ENCODE assay signal across 9 cellular contexts in the genomic region with DNA sequence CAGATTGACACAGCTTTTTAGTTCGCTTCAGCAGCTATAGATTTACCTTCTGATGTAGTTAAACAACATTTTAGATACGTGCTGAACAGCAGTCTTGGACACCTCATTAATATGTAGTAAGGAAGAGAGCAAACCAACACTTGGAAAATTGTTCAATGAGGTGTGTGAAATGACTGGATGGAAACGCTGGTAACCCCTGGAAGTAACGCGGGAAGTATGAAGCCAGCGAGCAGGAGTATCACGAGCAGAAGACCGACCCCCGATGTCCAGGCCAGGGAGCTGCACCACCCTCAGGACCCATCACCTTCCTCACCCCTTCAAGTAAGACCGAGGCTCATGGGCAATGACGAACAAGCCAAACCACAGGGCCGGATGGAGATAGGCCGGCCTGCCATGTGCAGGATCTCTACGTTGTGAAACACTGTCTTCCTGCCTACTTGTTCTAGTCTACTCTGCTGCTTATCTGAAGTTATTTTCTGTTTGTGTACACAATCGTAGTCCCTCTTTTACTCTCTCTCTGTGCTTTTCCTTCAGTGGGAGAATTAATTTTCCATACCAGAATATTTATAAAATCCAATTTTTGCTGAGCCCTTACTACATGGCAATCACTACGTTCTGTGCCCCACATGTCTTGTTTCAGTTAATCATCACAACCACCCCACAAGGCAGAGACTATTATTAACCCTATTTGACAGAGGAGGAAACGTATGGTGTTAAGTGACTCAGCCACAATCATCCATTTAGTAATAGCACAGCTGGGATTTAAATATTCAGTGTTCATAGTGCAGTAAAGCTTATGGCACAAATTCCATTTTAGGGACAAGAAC.
DNase-seq lines count a peak whose midpoint lies in the region; ATAC-seq and TF ChIP-seq lines count a peak whose summit lies in the region.
"Had no signal": no experiment of that assay in that cellular context is flagged by ENCODE, and none has a peak within 500 bp of the region (broad histone marks: within the 10 kb centered on the region; RNA-seq: fewer than 3 reads in every experiment).

No MANE protein-coding gene starts in this region.

- H3K27ac Mint-ChIP-seq in osteocyte (ENCODE audit: unreplicated experiment), result peak overlapping the region; percentile 33
- H3K27ac Mint-ChIP-seq: stimulated activated naive CD8-positive, alpha-beta T cell treated with anti-CD3 and anti-CD28 coated beads, Interleukin-15, Interleukin-2, amounts not matched to agents 100 ng/mL and 50 ng/mL, for 24 hours had no signal

- no peaks in the 10 kb centered on the region for H3K36me3 Mint-ChIP-seq in osteocyte (ENCODE audit: unreplicated experiment)

- H3K27me3 Mint-ChIP-seq in osteocyte (ENCODE audit: unreplicated experiment), result no peaks in the 10 kb centered on the region

- H3K9me3 Mint-ChIP-seq in osteocyte (ENCODE audit: unreplicated experiment), result no peaks in the 10 kb centered on the region
- H3K9me3 Mint-ChIP-seq: stimulated activated naive CD8-positive, alpha-beta T cell treated with anti-CD3 and anti-CD28 coated beads, Interleukin-15, Interleukin-2, amounts not matched to agents 100 ng/mL and 50 ng/mL, for 24 hours had no signal

- peak; percentile 75 for DNase-seq in Daoy (ENCODE audit: low read depth)
- DNase-seq in amniotic epithelial cell (ENCODE audit: low read depth), result peak; percentile 97
- no peak for DNase-seq in osteocyte (ENCODE audit: extremely low spot score, unreplicated experiment)
- DNase-seq in KG1 (lab: John Stamatoyannopoulos, UW), result no peak
- no peak for DNase-seq in left colon
- no peak for DNase-seq in NCI-H2227 treated with DMSO at 0.1 percent for 48 hours (lab: John Stamatoyannopoulos, UW)

- intact Hi-C loops in left colon (cut with DNase I, micrococcal nuclease), result no loop called here

- ATAC-seq in GM19467 (IDR thresholded peaks at IDR 0.05; ENCODE audit: unreplicated experiment) (peak; percentile 75), HG03460 (IDR thresholded peaks at IDR 0.05; ENCODE audit: unreplicated experiment) (peak; percentile 78), left colon (no peak)

- peaks cover 46% of the 10 kb centered on the region for H3K4me1 Mint-ChIP-seq in osteocyte (ENCODE audit: unreplicated experiment)

- no peak overlapping the region for H3K4me3 Mint-ChIP-seq in osteocyte (ENCODE audit: unreplicated experiment)
- H3K4me3 Mint-ChIP-seq: stimulated activated naive CD8-positive, alpha-beta T cell treated with anti-CD3 and anti-CD28 coated beads, Interleukin-15, Interleukin-2, amounts not matched to agents 100 ng/mL and 50 ng/mL, for 24 hours had no signal

- no peak for TF ChIP-seq CTCF in osteocyte (IDR thresholded peaks at IDR 0.05)

Comparison
In these comparisons a context has a peak if more than half of its experiments do, and no peak if none do; other contexts are left out.
1. DNase-seq: peak in Daoy (single experiment) and amniotic epithelial cell (single experiment); none in osteocyte (single experiment), KG1 (single experiment), left colon (0 of 2) and NCI-H2227 treated with DMSO at 0.1 percent for 48 hours (single experiment).